11 cellular contexts compared by ENCODE assay signal in genomic region chr2:45728458-45728942, GRCh38.
A peak's percentile ranks its signal among the peaks of the same experiment; 100 is the strongest.
DNase-seq lines count a peak whose midpoint lies in the region; ATAC-seq lines count a peak whose summit lies in the region.
"Had no signal": no experiment of that assay in that cellular context is flagged by ENCODE, and none has a peak within 500 bp of the region (broad histone marks: within the 10 kb centered on the region; RNA-seq: fewer than 3 reads in every experiment).

No MANE protein-coding gene starts in this region.

- peaks cover 28% of the 10 kb centered on the region for H3K4me1 Mint-ChIP-seq in activated naive CD8-positive, alpha-beta T cell treated with anti-CD3 and anti-CD28 coated beads, Interleukin-2, amount 50 U/mL, for 24 hours
- peaks cover 7% of the 10 kb centered on the region for H3K4me1 Mint-ChIP-seq in activated naive CD8-positive, alpha-beta T cell treated with anti-CD3 and anti-CD28 coated beads for 36 hours
- peaks cover 56 to 81% of the 10 kb centered on the region in 2 donors for H3K4me1 Mint-ChIP-seq in stimulated activated naive B cell treated with anti-CD40 and anti-IgM and Interleukin-4, amounts not matched to agents 10 μg/mL and 1 μg/mL and 100 μg/mL, for 72 hours

- H3K27me3 Mint-ChIP-seq in activated naive CD8-positive, alpha-beta T cell treated with anti-CD3 and anti-CD28 coated beads, Interleukin-2, amount 50 U/mL, for 24 hours, result no peaks in the 10 kb centered on the region
- H3K27me3 Mint-ChIP-seq in activated naive CD8-positive, alpha-beta T cell treated with anti-CD3 and anti-CD28 coated beads for 36 hours, result no peaks in the 10 kb centered on the region
- no peaks in the 10 kb centered on the region for H3K27me3 Mint-ChIP-seq in stimulated activated naive B cell treated with anti-CD40 and anti-IgM and Interleukin-4, amounts not matched to agents 10 μg/mL and 1 μg/mL and 100 μg/mL, for 72 hours

- H3K36me3 Mint-ChIP-seq in activated naive CD8-positive, alpha-beta T cell treated with anti-CD3 and anti-CD28 coated beads, Interleukin-2, amount 50 U/mL, for 24 hours (ENCODE audit: low read depth), result no peaks in the 10 kb centered on the region
- H3K36me3 Mint-ChIP-seq in activated naive CD8-positive, alpha-beta T cell treated with anti-CD3 and anti-CD28 coated beads for 36 hours, result peaks cover 3% of the 10 kb centered on the region
- peaks cover 3 to 22% of the 10 kb centered on the region in 2 donors for H3K36me3 Mint-ChIP-seq in stimulated activated naive B cell treated with anti-CD40 and anti-IgM and Interleukin-4, amounts not matched to agents 10 μg/mL and 1 μg/mL and 100 μg/mL, for 72 hours

- peak; percentile 51 for ATAC-seq in activated naive CD8-positive, alpha-beta T cell treated with anti-CD3 and anti-CD28 coated beads, Interleukin-2, amount 50 U/mL, for 24 hours
- ATAC-seq in HG02678 (IDR thresholded peaks at IDR 0.05; ENCODE audit: unreplicated experiment), result peak; percentile 85
- ATAC-seq in HG03565 (IDR thresholded peaks at IDR 0.05; ENCODE audit: unreplicated experiment), result peak; percentile 78
- ATAC-seq in stimulated activated naive B cell treated with anti-CD40 and anti-IgM and Interleukin-4, amounts not matched to agents 10 μg/mL and 1 μg/mL and 100 μg/mL, for 72 hours (replicated peaks), result peak; percentile 81 to 86

- no peak for DNase-seq in activated naive CD8-positive, alpha-beta T cell treated with anti-CD3 and anti-CD28 coated beads, Interleukin-2, amount 50 U/mL, for 24 hours
- no peak for DNase-seq in activated naive CD8-positive, alpha-beta T cell treated with anti-CD3 and anti-CD28 coated beads for 36 hours
- peak; percentile 81 for DNase-seq in stimulated activated naive B cell treated with anti-CD40 and anti-IgM and Interleukin-4, amounts not matched to agents 10 μg/mL and 1 μg/mL and 100 μg/mL, for 72 hours
- no peak for DNase-seq in NCI-H2171 (lab: John Stamatoyannopoulos, UW)
- no peak for DNase-seq in NCI-H2107 (lab: John Stamatoyannopoulos, UW)
- no peak for DNase-seq in nucleus accumbens (lab: John Stamatoyannopoulos, UW)
- DNase-seq: activated CD8-positive, alpha-beta memory T cell treated with anti-CD3 and anti-CD28 coated beads, Interleukin-2, amount 50 U/mL, for 4 hours; SHP77 treated with DMSO at 0.1 percent for 48 hours had no signal

- H3K27ac Mint-ChIP-seq in activated naive CD8-positive, alpha-beta T cell treated with anti-CD3 and anti-CD28 coated beads, Interleukin-2, amount 50 U/mL, for 24 hours, result no peak overlapping the region
- H3K27ac Mint-ChIP-seq in activated naive CD8-positive, alpha-beta T cell treated with anti-CD3 and anti-CD28 coated beads for 36 hours, result no peak overlapping the region
- H3K27ac Mint-ChIP-seq in stimulated activated naive B cell treated with anti-CD40 and anti-IgM and Interleukin-4, amounts not matched to agents 10 μg/mL and 1 μg/mL and 100 μg/mL, for 72 hours, result peak overlapping the region; percentile 97

- H3K4me3 Mint-ChIP-seq in activated naive CD8-positive, alpha-beta T cell treated with anti-CD3 and anti-CD28 coated beads, Interleukin-2, amount 50 U/mL, for 24 hours, result no peak overlapping the region
- no peak overlapping the region for H3K4me3 Mint-ChIP-seq in activated naive CD8-positive, alpha-beta T cell treated with anti-CD3 and anti-CD28 coated beads for 36 hours
- peak overlapping the region; percentile 22 to 62 for H3K4me3 Mint-ChIP-seq in stimulated activated naive B cell treated with anti-CD40 and anti-IgM and Interleukin-4, amounts not matched to agents 10 μg/mL and 1 μg/mL and 100 μg/mL, for 72 hours
- H3K4me3 Mint-ChIP-seq: neural crest cell had no signal

- no peaks in the 10 kb centered on the region for H3K9me3 Mint-ChIP-seq in activated naive CD8-positive, alpha-beta T cell treated with anti-CD3 and anti-CD28 coated beads, Interleukin-2, amount 50 U/mL, for 24 hours
- no peaks in the 10 kb centered on the region for H3K9me3 Mint-ChIP-seq in activated naive CD8-positive, alpha-beta T cell treated with anti-CD3 and anti-CD28 coated beads for 36 hours
- peaks cover 0 to 10% of the 10 kb centered on the region in 2 donors for H3K9me3 Mint-ChIP-seq in stimulated activated naive B cell treated with anti-CD40 and anti-IgM and Interleukin-4, amounts not matched to agents 10 μg/mL and 1 μg/mL and 100 μg/mL, for 72 hours

Comparison
In these comparisons a context has a peak if more than half of its experiments do, and no peak if none do; other contexts are left out.
1. H3K4me3 Mint-ChIP-seq: peak in stimulated activated naive B cell treated with anti-CD40 and anti-IgM and Interleukin-4, amounts not matched to agents 10 μg/mL and 1 μg/mL and 100 μg/mL, for 72 hours (2 of 2); none in activated naive CD8-positive, alpha-beta T cell treated with anti-CD3 and anti-CD28 coated beads, Interleukin-2, amount 50 U/mL, for 24 hours (single experiment) and activated naive CD8-positive, alpha-beta T cell treated with anti-CD3 and anti-CD28 coated beads for 36 hours (single experiment).
2. Peak in every context shown above with its lines, with median percentiles within 50 percentile points of each other: ATAC-seq.